In genomic region chr12:96908170-96908675, GRCh38 we compare ENCODE assay signal across 7 cellular contexts. TPM values are rescaled to one million over a fixed set of nuclear protein-coding genes. Genes with fewer than 3 reads are reported as not detected.
A peak's percentile ranks its signal among the peaks of the same experiment; 100 is the strongest.
DNase-seq lines count a peak whose midpoint lies in the region; ATAC-seq lines count a peak whose summit lies in the region.

No MANE protein-coding gene starts in this region.

- peaks cover 27% of the 10 kb centered on the region for H3K4me1 Mint-ChIP-seq in activated T-helper 17 cell treated with anti-CD3 and anti-CD28 coated beads, Interleukin-2, amount 50 U/mL, for 72 hours
- H3K4me1 Mint-ChIP-seq in immature natural killer cell, result peaks cover 42 to 64% of the 10 kb centered on the region in 2 donors
- peaks cover 21 to 41% of the 10 kb centered on the region in 2 donors for H3K4me1 Mint-ChIP-seq in stimulated activated naive B cell treated with anti-CD40 and anti-IgM and Interleukin-4, amounts not matched to agents 10 μg/mL and 1 μg/mL and 100 μg/mL, for 72 hours

- peaks cover 47% of the 10 kb centered on the region for H3K36me3 Mint-ChIP-seq in activated T-helper 17 cell treated with anti-CD3 and anti-CD28 coated beads, Interleukin-2, amount 50 U/mL, for 72 hours (ENCODE audit: low read depth)
- H3K36me3 Mint-ChIP-seq in immature natural killer cell, result no peaks in the 10 kb centered on the region
- peaks cover 4 to 12% of the 10 kb centered on the region in 2 donors for H3K36me3 Mint-ChIP-seq in stimulated activated naive B cell treated with anti-CD40 and anti-IgM and Interleukin-4, amounts not matched to agents 10 μg/mL and 1 μg/mL and 100 μg/mL, for 72 hours

- DNase-seq in immature natural killer cell (peak in 1 of 3 donors; percentile 3), DMS 273 treated with DMSO at 0.1 percent for 48 hours (lab: John Stamatoyannopoulos, UW) (no peak), AG20443 (ENCODE audit: low spot score) (no peak)
- no peak for DNase-seq in stimulated activated naive B cell treated with anti-CD40 and anti-IgM and Interleukin-4, amounts not matched to agents 10 μg/mL and 1 μg/mL and 100 μg/mL, for 72 hours

- H3K27ac Mint-ChIP-seq in activated T-helper 17 cell treated with anti-CD3 and anti-CD28 coated beads, Interleukin-2, amount 50 U/mL, for 72 hours, result peak overlapping the region; percentile 98
- H3K27ac Mint-ChIP-seq in immature natural killer cell, result peak overlapping the region; percentile 93 to 99 (median 97)
- H3K27ac Mint-ChIP-seq in stimulated activated naive B cell treated with anti-CD40 and anti-IgM and Interleukin-4, amounts not matched to agents 10 μg/mL and 1 μg/mL and 100 μg/mL, for 72 hours, result peak overlapping the region; percentile 98

- peaks cover 4% of the 10 kb centered on the region for H3K27me3 Mint-ChIP-seq in activated T-helper 17 cell treated with anti-CD3 and anti-CD28 coated beads, Interleukin-2, amount 50 U/mL, for 72 hours
- H3K27me3 Mint-ChIP-seq in immature natural killer cell (ENCODE audit: low read depth in 3 of 3), result peaks cover 5 to 15% (median 14%) of the 10 kb centered on the region in 3 donors
- no peaks in the 10 kb centered on the region for H3K27me3 Mint-ChIP-seq in stimulated activated naive B cell treated with anti-CD40 and anti-IgM and Interleukin-4, amounts not matched to agents 10 μg/mL and 1 μg/mL and 100 μg/mL, for 72 hours

- ATAC-seq in GM18873 (IDR thresholded peaks at IDR 0.05; ENCODE audit: low FRiP score, unreplicated experiment) (peak; percentile 32), HG03439 (IDR thresholded peaks at IDR 0.05; ENCODE audit: unreplicated experiment) (peak; percentile 28)
- ATAC-seq in activated T-helper 17 cell treated with anti-CD3 and anti-CD28 coated beads, Interleukin-2, amount 50 U/mL, for 72 hours (replicated peaks), result peak; percentile 47
- peak in 1 of 2 donors; percentile 16 for ATAC-seq in stimulated activated naive B cell treated with anti-CD40 and anti-IgM and Interleukin-4, amounts not matched to agents 10 μg/mL and 1 μg/mL and 100 μg/mL, for 72 hours (replicated peaks)

- peak overlapping the region; percentile 99 for H3K4me3 Mint-ChIP-seq in activated T-helper 17 cell treated with anti-CD3 and anti-CD28 coated beads, Interleukin-2, amount 50 U/mL, for 72 hours
- H3K4me3 Mint-ChIP-seq in immature natural killer cell, result peak overlapping the region; percentile 86 to 97 (median 92)
- peak overlapping the region; percentile 91 to 93 for H3K4me3 Mint-ChIP-seq in stimulated activated naive B cell treated with anti-CD40 and anti-IgM and Interleukin-4, amounts not matched to agents 10 μg/mL and 1 μg/mL and 100 μg/mL, for 72 hours

- H3K9me3 Mint-ChIP-seq in activated T-helper 17 cell treated with anti-CD3 and anti-CD28 coated beads, Interleukin-2, amount 50 U/mL, for 72 hours, result no peaks in the 10 kb centered on the region
- no peaks in the 10 kb centered on the region for H3K9me3 Mint-ChIP-seq in immature natural killer cell
- H3K9me3 Mint-ChIP-seq in stimulated activated naive B cell treated with anti-CD40 and anti-IgM and Interleukin-4, amounts not matched to agents 10 μg/mL and 1 μg/mL and 100 μg/mL, for 72 hours, result no peaks in the 10 kb centered on the region

RNA-seq across cellular contexts. Expression of gene NEDD1, which starts 1.2 kb away (rescaled TPM):
- total RNA-seq in activated T-helper 17 cell treated with anti-CD3 and anti-CD28 coated beads, Interleukin-2, amount 50 U/mL, for 72 hours, result 10 to 100 TPM; 39.8 to 42.7 TPM
- polyA plus RNA-seq in immature natural killer cell, result 10 to 100 TPM; 19.7 to 53.5 (median 33.7) TPM
